Comparison of ENCODE assay signal across 12 cellular contexts in genomic region chr22:43823353-43823908, GRCh38. TPM values are rescaled to one million over a fixed set of nuclear protein-coding genes. Genes with fewer than 3 reads are reported as not detected.
A peak's percentile ranks its signal among the peaks of the same experiment; 100 is the strongest.
DNase-seq lines count a peak whose midpoint lies in the region; ATAC-seq lines count a peak whose summit lies in the region.
"Had no signal": no experiment of that assay in that cellular context is flagged by ENCODE, and none has a peak within 500 bp of the region (broad histone marks: within the 10 kb centered on the region; RNA-seq: fewer than 3 reads in every experiment).

No MANE protein-coding gene starts in this region.

- H3K4me1 Mint-ChIP-seq in stimulated activated naive B cell treated with anti-CD40 and anti-IgM and Interleukin-4, amounts not matched to agents 10 μg/mL and 1 μg/mL and 100 μg/mL, for 72 hours, result no peaks in the 10 kb centered on the region

- H3K9me3 Mint-ChIP-seq in stimulated activated naive B cell treated with anti-CD40 and anti-IgM and Interleukin-4, amounts not matched to agents 10 μg/mL and 1 μg/mL and 100 μg/mL, for 72 hours, result no peaks in the 10 kb centered on the region
- H3K9me3 Mint-ChIP-seq: activated T-cell treated with anti-CD3 and anti-CD28 coated beads, Interleukin-2, amount 50 U/mL, for 72 hours; CD4-positive, alpha-beta T cell had no signal

- H3K27ac Mint-ChIP-seq in stimulated activated naive B cell treated with anti-CD40 and anti-IgM and Interleukin-4, amounts not matched to agents 10 μg/mL and 1 μg/mL and 100 μg/mL, for 72 hours, result no peak overlapping the region
- H3K27ac Mint-ChIP-seq: activated T-cell treated with anti-CD3 and anti-CD28 coated beads, Interleukin-2, amount 50 U/mL, for 72 hours; CD4-positive, alpha-beta T cell had no signal

- H3K4me3 Mint-ChIP-seq in stimulated activated naive B cell treated with anti-CD40 and anti-IgM and Interleukin-4, amounts not matched to agents 10 μg/mL and 1 μg/mL and 100 μg/mL, for 72 hours, result no peak overlapping the region
- H3K4me3 Mint-ChIP-seq: activated T-cell treated with anti-CD3 and anti-CD28 coated beads, Interleukin-2, amount 50 U/mL, for 72 hours; CD4-positive, alpha-beta T cell had no signal

- no peak for ATAC-seq in stimulated activated naive B cell treated with anti-CD40 and anti-IgM and Interleukin-4, amounts not matched to agents 10 μg/mL and 1 μg/mL and 100 μg/mL, for 72 hours (replicated peaks)
- no peak for ATAC-seq in HG03378 (IDR thresholded peaks at IDR 0.05; ENCODE audit: unreplicated experiment)
- ATAC-seq: activated T-cell treated with anti-CD3 and anti-CD28 coated beads, Interleukin-2, amount 50 U/mL, for 72 hours; gastroesophageal sphincter; stimulated activated naive CD8-positive, alpha-beta T cell treated with anti-CD3 and anti-CD28 coated beads, Interleukin-15, Interleukin-2, amounts not matched to agents 100 U/mL and 50 U/mL, for 24 hours had no signal

- DNase-seq in DMS53 treated with DMSO at 0.1 percent for 48 hours (lab: John Stamatoyannopoulos, UW; ENCODE audit: unreplicated experiment) (peak; percentile 94), NCI-H2196 treated with DMSO at 0.1 percent for 48 hours (lab: John Stamatoyannopoulos, UW; ENCODE audit: unreplicated experiment) (peak; percentile 40), ecto neural progenitor cell (ENCODE audit: low spot score) (peak; percentile 44), mucosa of gallbladder (ENCODE audit: low spot score) (peak; percentile 70), midbrain (lab: John Stamatoyannopoulos, UW) (no peak), dedifferentiated amniotic fluid mesenchymal stem cell (ENCODE audit: extremely low spot score) (no peak)
- no peak for DNase-seq in stimulated activated naive B cell treated with anti-CD40 and anti-IgM and Interleukin-4, amounts not matched to agents 10 μg/mL and 1 μg/mL and 100 μg/mL, for 72 hours
- DNase-seq: activated T-cell treated with anti-CD3 and anti-CD28 coated beads, Interleukin-2, amount 50 U/mL, for 72 hours; CD4-positive, alpha-beta T cell; stimulated activated naive CD8-positive, alpha-beta T cell treated with anti-CD3 and anti-CD28 coated beads, Interleukin-15, Interleukin-2, amounts not matched to agents 100 U/mL and 50 U/mL, for 24 hours had no signal

- H3K36me3 Mint-ChIP-seq in stimulated activated naive B cell treated with anti-CD40 and anti-IgM and Interleukin-4, amounts not matched to agents 10 μg/mL and 1 μg/mL and 100 μg/mL, for 72 hours, result no peaks in the 10 kb centered on the region

- peaks cover 31 to 59% of the 10 kb centered on the region in 2 donors for H3K27me3 Mint-ChIP-seq in stimulated activated naive B cell treated with anti-CD40 and anti-IgM and Interleukin-4, amounts not matched to agents 10 μg/mL and 1 μg/mL and 100 μg/mL, for 72 hours

RNA-seq across cellular contexts. Expression of gene EFCAB6, which starts 11.3 kb away (rescaled TPM):
- 4.1 TPM for total RNA-seq in mucosa of gallbladder

RNA-seq across cellular contexts. Expression of gene SULT4A1, which starts 38.9 kb away (rescaled TPM):
- total RNA-seq in mucosa of gallbladder, result 0.43 TPM
- total RNA-seq: activated T-cell treated with anti-CD3 and anti-CD28 coated beads, Interleukin-2, amount 50 U/mL, for 72 hours; CD4-positive, alpha-beta T cell had no signal

Comparison
In these comparisons a context has a peak if more than half of its experiments do, and no peak if none do; other contexts are left out.
1. DNase-seq: peak in DMS53 treated with DMSO at 0.1 percent for 48 hours (single experiment), NCI-H2196 treated with DMSO at 0.1 percent for 48 hours (single experiment), ecto neural progenitor cell (single experiment) and mucosa of gallbladder (single experiment); none in stimulated activated naive B cell treated with anti-CD40 and anti-IgM and Interleukin-4, amounts not matched to agents 10 μg/mL and 1 μg/mL and 100 μg/mL, for 72 hours (single experiment), midbrain (single experiment) and dedifferentiated amniotic fluid mesenchymal stem cell (single experiment).